In the genomic region with DNA sequence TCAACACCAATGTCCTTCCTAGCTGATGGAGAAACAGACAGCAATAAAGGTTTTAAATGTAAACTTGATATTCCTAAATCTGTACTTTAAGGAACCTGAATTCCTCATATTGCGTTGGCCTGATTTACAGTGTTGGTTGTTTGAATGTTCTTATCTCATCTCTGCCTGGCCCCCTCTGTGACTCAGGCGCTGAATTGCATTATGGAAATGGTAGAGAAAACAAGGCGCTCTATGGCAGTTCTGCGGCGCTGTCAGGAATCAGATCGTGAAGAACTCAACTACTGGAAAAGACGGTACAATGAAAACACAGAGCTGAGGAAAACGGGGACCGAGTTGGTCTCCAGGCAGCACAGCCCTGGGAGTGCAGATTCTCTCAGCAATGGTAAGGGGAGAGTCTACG, we compare ENCODE assay signal across 23 cellular contexts. TPM values are rescaled to one million over a fixed set of nuclear protein-coding genes. Genes with fewer than 3 reads are reported as not detected.
"Had no signal": no experiment of that assay in that cellular context is flagged by ENCODE, and none has a peak within 500 bp of the region (broad histone marks: within the 10 kb centered on the region; RNA-seq: fewer than 3 reads in every experiment).

No MANE protein-coding gene starts in this region.

- H3K4me3 ChIP-seq: SJSA1, SK-N-MC had no signal

- ATAC-seq: HepG2 had no signal

- H3K9me3 ChIP-seq: SJSA1 had no signal

- H3K4me1 ChIP-seq: SJSA1 had no signal

- H3K9ac ChIP-seq: KMS-11 had no signal

- H3K27ac ChIP-seq: KMS-11, SJSA1, SK-N-MC had no signal

- DNase-seq: IMR-90, Kasumi-1, MM.1S, NCI-H1092 treated with DMSO at 0.1 percent for 48 hours, NCI-H1436, NCI-H187, NCI-H2029, NCI-H2081 treated with DMSO at 0.1 percent for 48 hours, NCI-H2171, NCI-H226, NCI-H446, NCI-H510A, NCI-H524 treated with DMSO at 0.1 percent for 48 hours, NCI-H69, NCI-H774, Right ventricle myocardium superior, RPMI8226, SIG-M5 had no signal

- H3K27me3 ChIP-seq: SJSA1 had no signal

RNA-seq across cellular contexts. Expression of a gene that starts 32.6 kb away (rescaled TPM):
- total RNA-seq: Right ventricle myocardium superior had no signal

RNA-seq across cellular contexts. Expression of a gene that starts 37.2 kb away (rescaled TPM):
- total RNA-seq: HepG2, M059J, SJSA1 had no signal
- polyA plus RNA-seq: HepG2 had no signal
